In the genomic region with DNA sequence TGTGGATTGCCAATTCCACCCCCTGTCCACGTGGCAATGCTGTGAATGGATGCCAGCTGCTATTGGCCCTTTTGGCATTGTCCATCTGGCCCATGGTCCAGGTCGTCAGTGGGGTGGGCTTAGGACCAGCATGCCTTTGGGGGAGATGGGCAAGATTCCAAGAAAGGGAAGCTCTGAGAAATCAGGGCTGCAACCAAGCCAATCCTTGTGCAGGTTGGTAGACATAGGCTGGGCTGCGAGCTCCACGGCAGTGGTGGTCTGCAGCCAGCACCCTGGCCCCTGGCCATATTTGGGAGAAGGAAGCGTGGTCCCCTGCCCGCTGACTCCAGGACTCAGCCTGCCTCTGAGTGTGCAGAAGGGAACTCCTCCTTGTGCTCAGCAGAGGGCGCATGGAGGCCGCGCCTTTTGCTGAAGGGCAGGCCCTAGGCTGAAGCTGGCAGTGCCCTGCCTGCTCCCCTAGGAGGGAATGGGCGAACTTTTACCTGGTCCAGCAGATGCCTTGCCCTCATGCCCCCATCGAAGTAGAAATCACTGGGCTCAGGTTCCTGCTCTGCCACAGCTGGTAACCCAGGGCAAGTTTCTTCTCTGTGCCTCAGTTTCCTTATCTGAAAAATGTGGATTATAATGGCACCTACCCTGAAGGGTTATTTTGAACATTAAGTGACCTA, we compare ENCODE assay signal across 1 cellular context.
TF ChIP-seq lines count a peak whose summit lies in the region.

No MANE protein-coding gene starts in this region.

TF ChIP-seq in IMR-90, 13 proteins besides CTCF, POLR2A, EP300 and RAD21 (continued from another document):
- TF ChIP-seq RCOR1 (IDR thresholded peaks at IDR 0.05; ENCODE audit: insufficient replicate concordance, low read length) (no peak), ELK1 (IDR thresholded peaks at IDR 0.05; ENCODE audit: borderline replicate concordance, low read depth, low read length) (no peak), BHLHE40 (IDR thresholded peaks at IDR 0.05; ENCODE audit: low read depth, low read length) (no peak), USF2 (IDR thresholded peaks at IDR 0.05; ENCODE audit: low read depth, low read length) (no peak), NFE2L2 (IDR thresholded peaks at IDR 0.05; ENCODE audit: low read depth, low read length) (no peak), CEBPB (IDR thresholded peaks at IDR 0.05; ENCODE audit: low read depth, low read length) (no peak)
